14 cellular contexts compared by ENCODE assay signal in genomic region chr4:33746979-33747378, GRCh38.
DNase-seq lines count a peak whose midpoint lies in the region; ATAC-seq lines count a peak whose summit lies in the region.
"Had no signal": no experiment of that assay in that cellular context is flagged by ENCODE, and none has a peak within 500 bp of the region (broad histone marks: within the 10 kb centered on the region; RNA-seq: fewer than 3 reads in every experiment).

No MANE protein-coding gene starts in this region.

- H3K4me3 ChIP-seq in MG63, result no peak overlapping the region
- H3K4me3 ChIP-seq: mucosa of descending colon, thoracic aorta had no signal

- H3K27me3 ChIP-seq in MG63, result no peaks in the 10 kb centered on the region

- H3K36me3 ChIP-seq in MG63, result no peaks in the 10 kb centered on the region
- H3K36me3 ChIP-seq: thoracic aorta had no signal

- H3K36me3 Mint-ChIP-seq in T-helper 17 cell (ENCODE audit: low read depth), result no peaks in the 10 kb centered on the region

- peak; percentile 88 for ATAC-seq in GM21717 (IDR thresholded peaks at IDR 0.05; ENCODE audit: unreplicated experiment)
- ATAC-seq in T-helper 17 cell, result no peak
- ATAC-seq: mucosa of descending colon, PC-3 had no signal

- H3K4me3 Mint-ChIP-seq in T-helper 17 cell, result no peak overlapping the region
- H3K4me3 Mint-ChIP-seq: CD4-positive, alpha-beta T cell had no signal

- H3K4me1 Mint-ChIP-seq in T-helper 17 cell, result no peaks in the 10 kb centered on the region

- no peak overlapping the region for H3K27ac Mint-ChIP-seq in T-helper 17 cell
- H3K27ac Mint-ChIP-seq: CD4-positive, alpha-beta T cell had no signal

- DNase-seq in GDM1 (lab: John Stamatoyannopoulos, UW) (peak; percentile 25), MG63 (peak; percentile 19), fibroblast of peridontal ligament (ENCODE audit: extremely low read depth) (peak; percentile 54), COLO829 (ENCODE audit: low spot score) (no peak), T-helper 17 cell (no peak)
- no peak for DNase-seq in activated CD4-positive, alpha-beta T cell treated with anti-CD3 and anti-CD28 coated beads for 48 hours
- DNase-seq in activated CD4-positive, alpha-beta T cell treated with anti-CD3 and anti-CD28 coated beads, Interleukin-2, amount 50 U/mL, for 1 hour, result no peak
- DNase-seq: anterior cingulate cortex; CD4-positive, alpha-beta T cell; mucosa of descending colon; PC-3; T1000 had no signal

- H3K9me3 ChIP-seq in MG63 (no peaks in the 10 kb centered on the region), T-helper 17 cell (ENCODE audit: control insufficient read depth, low read length, poor library complexity, severe bottlenecking) (no peaks in the 10 kb centered on the region)
- H3K9me3 ChIP-seq: thoracic aorta had no signal

- no peaks in the 10 kb centered on the region for H3K27me3 Mint-ChIP-seq in T-helper 17 cell
- H3K27me3 Mint-ChIP-seq: CD4-positive, alpha-beta T cell had no signal

Comparison
In these comparisons a context has a peak if more than half of its experiments do, and no peak if none do; other contexts are left out.
1. DNase-seq: peak in GDM1 (single experiment), MG63 (single experiment) and fibroblast of peridontal ligament (single experiment); none in activated CD4-positive, alpha-beta T cell treated with anti-CD3 and anti-CD28 coated beads for 48 hours (single experiment), COLO829 (single experiment), activated CD4-positive, alpha-beta T cell treated with anti-CD3 and anti-CD28 coated beads, Interleukin-2, amount 50 U/mL, for 1 hour (single experiment) and T-helper 17 cell (0 of 3).